ENCODE assay signal across 22 cellular contexts in genomic region chr13:109105899-109106298, GRCh38.
A peak's percentile ranks its signal among the peaks of the same experiment; 100 is the strongest.
DNase-seq lines count a peak whose midpoint lies in the region; ATAC-seq, FAIRE-seq and TF ChIP-seq lines count a peak whose summit lies in the region.
"Had no signal": no experiment of that assay in that cellular context is flagged by ENCODE, and none has a peak within 500 bp of the region (broad histone marks: within the 10 kb centered on the region; RNA-seq: fewer than 3 reads in every experiment).

No MANE protein-coding gene starts in this region.

- no peak overlapping the region for H3K14ac ChIP-seq in mesenchymal stem cell (ENCODE audit: low read length in 2 of 2)

- TF ChIP-seq CTCF in D721Med (IDR thresholded peaks at IDR 0.05; ENCODE audit: insufficient read depth, missing control alignments), result no peak
- no peak for TF ChIP-seq CTCF in HL-60 (IDR thresholded peaks at IDR 0.05; ENCODE audit: insufficient read depth, low read length)
- TF ChIP-seq CTCF in dorsolateral prefrontal cortex (IDR thresholded peaks at IDR 0.05 in 54 of 56, conservative IDR thresholded peaks at IDR 0.05 in 2 of 56; ENCODE audit: low read depth in 1 of 56, partially characterized antibody in 56 of 56), result no peak
- TF ChIP-seq CTCF in osteocyte (IDR thresholded peaks at IDR 0.05), result no peak

- peak; percentile 32 for FAIRE-seq in D721Med (lab: Jason Lieb, UNC)
- FAIRE-seq: A204.1, K562 had no signal

- no peak overlapping the region for H3K18ac ChIP-seq in mesenchymal stem cell (ENCODE audit: low read depth in 1 of 2, low read length in 2 of 2)

- no peak overlapping the region for H2AFZ ChIP-seq in mesenchymal stem cell (ENCODE audit: low read depth, low read length)

- H2BK5ac ChIP-seq in mesenchymal stem cell (ENCODE audit: low read depth, low read length, poor library complexity, severe bottlenecking), result no peak overlapping the region

- H3K27me3 ChIP-seq in HL-60 (ENCODE audit: insufficient read depth, poor library complexity, severe bottlenecking) (no peaks in the 10 kb centered on the region), dorsolateral prefrontal cortex (peaks cover 0 to 4% (median 0%) of the 10 kb centered on the region in 45 donors), mesenchymal stem cell (ENCODE audit: control insufficient read depth in 1 of 2, insufficient read depth in 1 of 2, low read length in 2 of 2) (no peaks in the 10 kb centered on the region)
- H3K27me3 ChIP-seq: MG63 had no signal

- intact Hi-C loops in dorsolateral prefrontal cortex (cut with DNase I), result no loop called here

- H3K4me1 ChIP-seq in mesenchymal stem cell (ENCODE audit: control insufficient read depth, insufficient read depth, low read depth, low read length), result no peaks in the 10 kb centered on the region
- H3K4me1 ChIP-seq: BE2C had no signal

- no peak overlapping the region for H2BK15ac ChIP-seq in mesenchymal stem cell (ENCODE audit: low read depth, poor library complexity, severe bottlenecking)

- no peak for ATAC-seq in HG02588 (IDR thresholded peaks at IDR 0.05; ENCODE audit: unreplicated experiment)
- ATAC-seq in GM19452 (IDR thresholded peaks at IDR 0.05; ENCODE audit: unreplicated experiment), result no peak
- ATAC-seq: HCT116, K562, PC-3 had no signal

- H3K9ac ChIP-seq in mesenchymal stem cell (ENCODE audit: low read length), result no peak overlapping the region

- H3K4me1 Mint-ChIP-seq in osteocyte (ENCODE audit: unreplicated experiment), result peaks cover 4% of the 10 kb centered on the region

- H3K79me1 ChIP-seq in mesenchymal stem cell (replicated peaks; ENCODE audit: low read length, poor library complexity, severe bottlenecking), result no peaks in the 10 kb centered on the region

- H3K4me2 ChIP-seq in mesenchymal stem cell (ENCODE audit: low read length, poor library complexity, severe bottlenecking), result no peak overlapping the region

- H3K36me3 ChIP-seq in mesenchymal stem cell (ENCODE audit: control insufficient read depth in 1 of 2, insufficient read depth in 2 of 2, low read depth in 1 of 2, low read length in 2 of 2), result no peaks in the 10 kb centered on the region
- H3K36me3 ChIP-seq: BE2C, MG63 had no signal

- H4K91ac ChIP-seq in mesenchymal stem cell (ENCODE audit: low read length), result no peak overlapping the region

- H3K27ac Mint-ChIP-seq in osteocyte (ENCODE audit: unreplicated experiment), result no peak overlapping the region
- H3K27ac Mint-ChIP-seq: T-helper 1 cell treated with Interleukin-12 subunit alpha and Interleukin-12 subunit beta and Interleukin-4 antibody, amounts not matched to agents 30 μg/mL and 1 μg/mL, for 36 hours had no signal

- no peak overlapping the region for H3K4me3 Mint-ChIP-seq in osteocyte (ENCODE audit: unreplicated experiment)
- H3K4me3 Mint-ChIP-seq: T-helper 1 cell treated with Interleukin-12 subunit alpha and Interleukin-12 subunit beta and Interleukin-4 antibody, amounts not matched to agents 30 μg/mL and 1 μg/mL, for 36 hours had no signal

- H3K4ac ChIP-seq in mesenchymal stem cell (ENCODE audit: low read depth in 1 of 2, low read length in 2 of 2), result no peak overlapping the region

- H3K27ac ChIP-seq in HL-60 (replicated peaks) (peak overlapping the region; percentile 41), dorsolateral prefrontal cortex (peak overlapping the region in 31 of 59 donors; percentile 1 to 72 (median 36)), mesenchymal stem cell (ENCODE audit: low read length, poor library complexity, severe bottlenecking) (no peak overlapping the region)

- no peaks in the 10 kb centered on the region for H3K9me3 ChIP-seq in mesenchymal stem cell (ENCODE audit: control insufficient read depth, low read length)
- H3K9me3 ChIP-seq: BE2C, MG63 had no signal

- no peaks in the 10 kb centered on the region for H3K9me3 Mint-ChIP-seq in osteocyte (ENCODE audit: unreplicated experiment)
- H3K9me3 Mint-ChIP-seq: T-helper 1 cell treated with Interleukin-12 subunit alpha and Interleukin-12 subunit beta and Interleukin-4 antibody, amounts not matched to agents 30 μg/mL and 1 μg/mL, for 36 hours had no signal

- no peak overlapping the region for H3K23ac ChIP-seq in mesenchymal stem cell (ENCODE audit: low read length in 2 of 2)

- no peaks in the 10 kb centered on the region for H3K36me3 Mint-ChIP-seq in osteocyte (ENCODE audit: unreplicated experiment)

- no peak overlapping the region for H2BK120ac ChIP-seq in mesenchymal stem cell (ENCODE audit: low read depth, low read length)

- WGBS in mesenchymal stem cell, result 47% methylated on average over 3 of the region's 4 CpGs

- no peak overlapping the region for H4K8ac ChIP-seq in mesenchymal stem cell (ENCODE audit: low read length)

- H2BK12ac ChIP-seq in mesenchymal stem cell (ENCODE audit: low read length in 2 of 2), result no peak overlapping the region

- H2AK5ac ChIP-seq in mesenchymal stem cell (ENCODE audit: low read length, severe bottlenecking), result no peak overlapping the region

- DNase-seq in D721Med (ENCODE audit: insufficient read length, low spot score) (no peak), HL-60 (ENCODE audit: low read depth in 1 of 2, low spot score in 1 of 2) (peak in 1 of 2 experiments; percentile 37), dorsolateral prefrontal cortex (no peak), mesenchymal stem cell (peak; percentile 45), osteocyte (ENCODE audit: extremely low spot score, unreplicated experiment) (no peak)
- DNase-seq: BE2C, EL, MG63, NCI-H1092, NCI-H1436 treated with DMSO at 0.1 percent for 48 hours, NCI-H2029, NCI-H345, NCI-H524, NCI-H82, PC-3, Right ventricle myocardium superior had no signal

- H3K4me3 ChIP-seq in HL-60 (replicated peaks; ENCODE audit: insufficient read depth, low read length) (no peak overlapping the region), dorsolateral prefrontal cortex (no peak overlapping the region), mesenchymal stem cell (ENCODE audit: insufficient read depth in 1 of 2, low read depth in 1 of 2, low read length in 2 of 2) (no peak overlapping the region)
- H3K4me3 ChIP-seq: K562, MG63 had no signal

- no peaks in the 10 kb centered on the region for H3K27me3 Mint-ChIP-seq in osteocyte (ENCODE audit: unreplicated experiment)
